39 cellular contexts compared by ENCODE assay signal in genomic region chr1:107483949-107484348, GRCh38.
"Had no signal": no experiment of that assay in that cellular context is flagged by ENCODE, and none has a peak within 500 bp of the region (broad histone marks: within the 10 kb centered on the region; RNA-seq: fewer than 3 reads in every experiment).

No MANE protein-coding gene starts in this region.

- ATAC-seq: activated naive CD4-positive, alpha-beta T cell treated with anti-CD3 and anti-CD28 coated beads, Interleukin-2, amount 50 U/mL, for 72 hours; activated naive CD8-positive, alpha-beta T cell treated with anti-CD3 and anti-CD28 coated beads, Interleukin-2, amount 50 U/mL, for 24 hours; activated T-cell treated with anti-CD3 and anti-CD28 coated beads, Interleukin-2, amount 50 U/mL, for 4 hours; activated T-cell treated with anti-CD3 and anti-CD28 coated beads, Interleukin-2, amount 50 U/mL, for 72 hours; activated T-helper 17 cell treated with anti-CD3 and anti-CD28 coated beads, Interleukin-2, amount 50 U/mL, for 72 hours; body of pancreas had no signal

- H3K36me3 ChIP-seq: adrenal gland, ascending aorta, brain microvascular endothelial cell, breast epithelium, cardiac muscle cell had no signal

- H3K27me3 Mint-ChIP-seq: brain had no signal

- H3K36me3 Mint-ChIP-seq: activated naive CD4-positive, alpha-beta T cell treated with anti-CD3 and anti-CD28 coated beads, Interleukin-2, amount 10 ng/mL, durations not matched to agents 7 days and 5 days; activated naive CD4-positive, alpha-beta T cell treated with anti-CD3 and anti-CD28 coated beads, Interleukin-2, amount 50 U/mL, for 24 hours; activated naive CD4-positive, alpha-beta T cell treated with anti-CD3 and anti-CD28 coated beads, Interleukin-2, amount 50 U/mL, for 72 hours; activated naive CD8-positive, alpha-beta T cell; activated naive CD8-positive, alpha-beta T cell treated with anti-CD3 and anti-CD28 coated beads for 36 hours; activated naive CD8-positive, alpha-beta T cell treated with anti-CD3 and anti-CD28 coated beads, Interleukin-2, amount 10 ng/mL, durations not matched to agents 7 days and 5 days; brain had no signal

- H3K4me1 Mint-ChIP-seq: activated naive CD4-positive, alpha-beta T cell treated with anti-CD3 and anti-CD28 coated beads, Interleukin-2, amount 10 ng/mL, durations not matched to agents 7 days and 5 days; activated naive CD4-positive, alpha-beta T cell treated with anti-CD3 and anti-CD28 coated beads, Interleukin-2, amount 50 U/mL, for 24 hours; activated T-helper 17 cell treated with anti-CD3 and anti-CD28 coated beads, Interleukin-2, amount 50 U/mL, for 72 hours had no signal

- H3K9me3 ChIP-seq: adrenal gland, ascending aorta, body of pancreas, breast epithelium had no signal

- H3K4me1 ChIP-seq: adrenal gland, ascending aorta, body of pancreas, breast epithelium had no signal

- H3K4me3 Mint-ChIP-seq: activated naive CD4-positive, alpha-beta T cell treated with anti-CD3 and anti-CD28 coated beads for 36 hours; activated naive CD4-positive, alpha-beta T cell treated with anti-CD3 and anti-CD28 coated beads, Interleukin-2, amount 10 ng/mL, durations not matched to agents 7 days and 5 days; activated naive CD4-positive, alpha-beta T cell treated with anti-CD3 and anti-CD28 coated beads, Interleukin-2, amount 50 U/mL, for 24 hours; activated naive CD8-positive, alpha-beta T cell; activated naive CD8-positive, alpha-beta T cell treated with anti-CD3 and anti-CD28 coated beads for 36 hours; activated naive CD8-positive, alpha-beta T cell treated with anti-CD3 and anti-CD28 coated beads, Interleukin-2, amount 10 ng/mL, durations not matched to agents 7 days and 5 days; activated naive CD8-positive, alpha-beta T cell treated with anti-CD3 and anti-CD28 coated beads, Interleukin-2, amount 50 U/mL, for 24 hours; activated T-cell treated with anti-CD3 and anti-CD28 coated beads, Interleukin-2, amount 50 U/mL, for 24 hours; activated T-cell treated with anti-CD3 and anti-CD28 coated beads, Interleukin-2, amount 50 U/mL, for 4 hours; activated T-cell treated with anti-CD3 and anti-CD28 coated beads, Interleukin-2, amount 50 U/mL, for 72 hours; activated T-helper 1 cell treated with anti-CD3 and anti-CD28 coated beads, Interleukin-12 subunit alpha, Interleukin-12 subunit beta, Interleukin-2, Interleukin-4 antibody, amounts not matched to agents 30 ng/mL and 10 ng/mL and 1 ng/mL, durations not matched to agents 14 hours and 24 hours and 36 hours; activated T-helper 17 cell treated with anti-CD3 and anti-CD28 coated beads, Interleukin-2, amount 50 U/mL, for 72 hours; brain; central memory CD8-positive, alpha-beta T cell had no signal

- H3K27ac Mint-ChIP-seq: activated naive CD4-positive, alpha-beta T cell treated with anti-CD3 and anti-CD28 coated beads for 36 hours; activated naive CD4-positive, alpha-beta T cell treated with anti-CD3 and anti-CD28 coated beads, Interleukin-2, amount 10 ng/mL, durations not matched to agents 7 days and 5 days; activated naive CD4-positive, alpha-beta T cell treated with anti-CD3 and anti-CD28 coated beads, Interleukin-2, amount 50 U/mL, for 24 hours; activated naive CD4-positive, alpha-beta T cell treated with anti-CD3 and anti-CD28 coated beads, Interleukin-2, amount 50 U/mL, for 72 hours; activated naive CD8-positive, alpha-beta T cell; activated naive CD8-positive, alpha-beta T cell treated with anti-CD3 and anti-CD28 coated beads for 36 hours; activated naive CD8-positive, alpha-beta T cell treated with anti-CD3 and anti-CD28 coated beads, Interleukin-2, amount 10 ng/mL, durations not matched to agents 7 days and 5 days; activated naive CD8-positive, alpha-beta T cell treated with anti-CD3 and anti-CD28 coated beads, Interleukin-2, amount 50 U/mL, for 24 hours; activated T-cell treated with anti-CD3 and anti-CD28 coated beads, Interleukin-2, amount 50 U/mL, for 24 hours; activated T-cell treated with anti-CD3 and anti-CD28 coated beads, Interleukin-2, amount 50 U/mL, for 72 hours; activated T-helper 1 cell treated with anti-CD3 and anti-CD28 coated beads, Interleukin-12 subunit alpha, Interleukin-12 subunit beta, Interleukin-2, Interleukin-4 antibody, amounts not matched to agents 30 ng/mL and 10 ng/mL and 1 ng/mL, durations not matched to agents 14 hours and 24 hours and 36 hours; activated T-helper 17 cell treated with anti-CD3 and anti-CD28 coated beads, Interleukin-2, amount 50 U/mL, for 72 hours; activated T-helper 2 cell treated with anti-CD3 and anti-CD28 coated beads, Interferon-gamma antibody, Interleukin-2, Interleukin-4, amounts not matched to agents 10 μg/mL and 5 μg/mL and 100 μg/mL, durations not matched to agents 14 hours and 24 hours and 36 hours had no signal

- H3K4me3 ChIP-seq: adrenal gland, ascending aorta, body of pancreas, breast epithelium, cardiac muscle cell had no signal

- H3K27ac ChIP-seq: adrenal gland, ascending aorta, body of pancreas, brain microvascular endothelial cell, breast epithelium, cardiac muscle cell had no signal

- H3K27me3 ChIP-seq: ascending aorta, brain microvascular endothelial cell, breast epithelium had no signal

- H3K9me3 Mint-ChIP-seq: activated naive CD4-positive, alpha-beta T cell treated with anti-CD3 and anti-CD28 coated beads for 36 hours; activated naive CD4-positive, alpha-beta T cell treated with anti-CD3 and anti-CD28 coated beads, Interleukin-2, amount 10 ng/mL, durations not matched to agents 7 days and 5 days; activated naive CD4-positive, alpha-beta T cell treated with anti-CD3 and anti-CD28 coated beads, Interleukin-2, amount 50 U/mL, for 24 hours; activated naive CD4-positive, alpha-beta T cell treated with anti-CD3 and anti-CD28 coated beads, Interleukin-2, amount 50 U/mL, for 72 hours; activated naive CD8-positive, alpha-beta T cell treated with anti-CD3 and anti-CD28 coated beads for 36 hours; activated naive CD8-positive, alpha-beta T cell treated with anti-CD3 and anti-CD28 coated beads, Interleukin-2, amount 10 ng/mL, durations not matched to agents 7 days and 5 days; activated naive CD8-positive, alpha-beta T cell treated with anti-CD3 and anti-CD28 coated beads, Interleukin-2, amount 50 U/mL, for 24 hours; activated T-cell treated with anti-CD3 and anti-CD28 coated beads, Interleukin-2, amount 50 U/mL, for 24 hours; activated T-cell treated with anti-CD3 and anti-CD28 coated beads, Interleukin-2, amount 50 U/mL, for 4 hours; activated T-cell treated with anti-CD3 and anti-CD28 coated beads, Interleukin-2, amount 50 U/mL, for 72 hours; activated T-helper 1 cell treated with anti-CD3 and anti-CD28 coated beads, Interleukin-12 subunit alpha, Interleukin-12 subunit beta, Interleukin-2, Interleukin-4 antibody, amounts not matched to agents 30 ng/mL and 10 ng/mL and 1 ng/mL, durations not matched to agents 14 hours and 24 hours and 36 hours; activated T-helper 17 cell treated with anti-CD3 and anti-CD28 coated beads, Interleukin-2, amount 50 U/mL, for 72 hours; activated T-helper 2 cell treated with anti-CD3 and anti-CD28 coated beads, Interferon-gamma antibody, Interleukin-2, Interleukin-4, amounts not matched to agents 10 μg/mL and 5 μg/mL and 100 μg/mL, durations not matched to agents 14 hours and 24 hours and 36 hours; central memory CD8-positive, alpha-beta T cell had no signal

- DNase-seq: activated effector memory CD4-positive, alpha-beta T cell treated with anti-CD3 and anti-CD28 coated beads, Interleukin-2, amount 50 U/mL, for 16 hours; activated effector memory CD4-positive, alpha-beta T cell treated with Interleukin-2 at 50 U/mL for 16 hours; activated gamma-delta T cell; activated gamma-delta T cell treated with Interleukin-2 at 50 U/mL for 16 hours; activated naive CD4-positive, alpha-beta T cell; activated naive CD4-positive, alpha-beta T cell treated with anti-CD3 and anti-CD28 coated beads for 36 hours; activated naive CD4-positive, alpha-beta T cell treated with anti-CD3 and anti-CD28 coated beads, Interleukin-2, amount 10 ng/mL, durations not matched to agents 7 days and 5 days; activated naive CD4-positive, alpha-beta T cell treated with anti-CD3 and anti-CD28 coated beads, Interleukin-2, amount 50 U/mL, for 16 hours; activated naive CD4-positive, alpha-beta T cell treated with Interleukin-2 at 50 U/mL for 16 hours; activated naive CD8-positive, alpha-beta T cell treated with anti-CD3 and anti-CD28 coated beads for 36 hours; activated naive CD8-positive, alpha-beta T cell treated with anti-CD3 and anti-CD28 coated beads, Interleukin-2, amount 10 ng/mL, durations not matched to agents 7 days and 5 days; activated naive CD8-positive, alpha-beta T cell treated with anti-CD3 and anti-CD28 coated beads, Interleukin-2, amount 50 U/mL, for 24 hours; activated T-cell treated with anti-CD3 and anti-CD28 coated beads for 4 hours; activated T-cell treated with anti-CD3 and anti-CD28 coated beads, Interleukin-2, amount 50 U/mL, for 1 hour; activated T-cell treated with anti-CD3 and anti-CD28 coated beads, Interleukin-2, amount 50 U/mL, for 24 hours; activated T-cell treated with anti-CD3 and anti-CD28 coated beads, Interleukin-2, amount 50 U/mL, for 4 hours; activated T-cell treated with anti-CD3 and anti-CD28 coated beads, Interleukin-2, amount 50 U/mL, for 48 hours; activated T-cell treated with anti-CD3 and anti-CD28 coated beads, Interleukin-2, amount 50 U/mL, for 72 hours; adrenal gland; amniotic stem cell; amygdala; anterior cingulate cortex; aorta; body of pancreas; brain microvascular endothelial cell; caudate nucleus; central memory CD4-positive, alpha-beta T cell; cerebellar nuclear complex had no signal
